10 cellular contexts compared by ENCODE assay signal in genomic region chr17:2852729-2853110, GRCh38. TPM values are rescaled to one million over a fixed set of nuclear protein-coding genes. Genes with fewer than 3 reads are reported as not detected.
DNase-seq lines count a peak whose midpoint lies in the region; ATAC-seq and TF ChIP-seq lines count a peak whose summit lies in the region.
"Had no signal": no experiment of that assay in that cellular context is flagged by ENCODE, and none has a peak within 500 bp of the region (broad histone marks: within the 10 kb centered on the region; RNA-seq: fewer than 3 reads in every experiment).

No MANE protein-coding gene starts in this region.

- no peak overlapping the region for H3K27ac ChIP-seq in ectodermal cell (ENCODE audit: insufficient read depth, low read depth, low read length, poor library complexity, severe bottlenecking)
- H3K27ac ChIP-seq: KMS-11 had no signal

- H3K27me3 ChIP-seq in ectodermal cell (ENCODE audit: control insufficient read depth, insufficient read depth, low read length, poor library complexity, severe bottlenecking), result peaks cover 60% of the 10 kb centered on the region

- 2 to 3% methylated on average over 36 of the region's 36 CpGs for WGBS in ectodermal cell, 2 experiments

- H3K27ac Mint-ChIP-seq in activated naive CD4-positive, alpha-beta T cell treated with anti-CD3 and anti-CD28 coated beads for 36 hours, result no peak overlapping the region
- H3K27ac Mint-ChIP-seq in mesothelial cell of epicardium (no peak overlapping the region), type B pancreatic cell (peak overlapping the region; percentile 61)
- H3K27ac Mint-ChIP-seq: T-helper 1 cell treated with Interleukin-12 subunit alpha and Interleukin-12 subunit beta and Interleukin-4 antibody, amounts not matched to agents 30 μg/mL and 1 μg/mL, for 36 hours had no signal

- CTCF ChIA-PET in activated naive CD4-positive, alpha-beta T cell treated with anti-CD3 and anti-CD28 coated beads for 36 hours (lab: Charles Lee), result interaction anchor here (1.9 to 2.0 kb wide), 4 partner anchors 26 to 160 kb away, joined by 4 to 7 read pairs (median 6); no protein-coding TSS in a partner anchor

- no peaks in the 10 kb centered on the region for H3K9me3 Mint-ChIP-seq in activated naive CD4-positive, alpha-beta T cell treated with anti-CD3 and anti-CD28 coated beads for 36 hours
- no peaks in the 10 kb centered on the region for H3K9me3 Mint-ChIP-seq in mesothelial cell of epicardium
- no peaks in the 10 kb centered on the region for H3K9me3 Mint-ChIP-seq in type B pancreatic cell
- H3K9me3 Mint-ChIP-seq: T-helper 1 cell treated with Interleukin-12 subunit alpha and Interleukin-12 subunit beta and Interleukin-4 antibody, amounts not matched to agents 30 μg/mL and 1 μg/mL, for 36 hours had no signal

- H3K4me1 ChIP-seq in ectodermal cell (ENCODE audit: control insufficient read depth, insufficient read depth, low read length), result peaks cover 17% of the 10 kb centered on the region

- no peaks in the 10 kb centered on the region for H3K9me3 ChIP-seq in ectodermal cell (ENCODE audit: control insufficient read depth, low read length)

- H3K4me1 Mint-ChIP-seq in activated naive CD4-positive, alpha-beta T cell treated with anti-CD3 and anti-CD28 coated beads for 36 hours (ENCODE audit: low read depth), result peaks cover 23% of the 10 kb centered on the region
- H3K4me1 Mint-ChIP-seq in mesothelial cell of epicardium, result peaks cover 14% of the 10 kb centered on the region
- peaks cover 11% of the 10 kb centered on the region for H3K4me1 Mint-ChIP-seq in type B pancreatic cell (ENCODE audit: unreplicated experiment)

- DNase-seq in activated naive CD4-positive, alpha-beta T cell treated with anti-CD3 and anti-CD28 coated beads for 36 hours, result no peak
- no peak for DNase-seq in activated naive CD4-positive, alpha-beta T cell (lab: John Stamatoyannopoulos, UW)
- DNase-seq in mesothelial cell of epicardium (ENCODE audit: low spot score in 2 of 2, unreplicated experiment in 2 of 2) (no peak), type B pancreatic cell (ENCODE audit: extremely low spot score, unreplicated experiment) (no peak), HCEC 1CT (no peak), NAMALWA (ENCODE audit: low spot score) (no peak)

- intact Hi-C loops in activated naive CD4-positive, alpha-beta T cell treated with anti-CD3 and anti-CD28 coated beads for 36 hours (cut with micrococcal nuclease), result no loop called here

- H3K27me3 Mint-ChIP-seq in activated naive CD4-positive, alpha-beta T cell treated with anti-CD3 and anti-CD28 coated beads for 36 hours (ENCODE audit: low read depth), result peaks cover 30% of the 10 kb centered on the region
- H3K27me3 Mint-ChIP-seq in mesothelial cell of epicardium (ENCODE audit: low read depth) (peaks cover 55% of the 10 kb centered on the region), type B pancreatic cell (peaks cover 52% of the 10 kb centered on the region)

- TF ChIP-seq CTCF in mesothelial cell of epicardium (IDR thresholded peaks at IDR 0.05; ENCODE audit: unreplicated experiment) (no peak), type B pancreatic cell (conservative IDR thresholded peaks at IDR 0.05) (no peak)

- no peaks in the 10 kb centered on the region for H3K36me3 Mint-ChIP-seq in activated naive CD4-positive, alpha-beta T cell treated with anti-CD3 and anti-CD28 coated beads for 36 hours (ENCODE audit: low read depth)
- H3K36me3 Mint-ChIP-seq in mesothelial cell of epicardium, result no peaks in the 10 kb centered on the region
- no peaks in the 10 kb centered on the region for H3K36me3 Mint-ChIP-seq in type B pancreatic cell

- H3K4me3 ChIP-seq in ectodermal cell (ENCODE audit: insufficient read depth, low read depth, low read length), result peak overlapping the region; percentile 33

- H3K4me3 Mint-ChIP-seq in activated naive CD4-positive, alpha-beta T cell treated with anti-CD3 and anti-CD28 coated beads for 36 hours, result peak overlapping the region; percentile 27
- H3K4me3 Mint-ChIP-seq in mesothelial cell of epicardium, result peak overlapping the region; percentile 42
- peak overlapping the region; percentile 76 for H3K4me3 Mint-ChIP-seq in type B pancreatic cell

- no peaks in the 10 kb centered on the region for H3K36me3 ChIP-seq in ectodermal cell (ENCODE audit: control insufficient read depth, insufficient read depth, low read length)

- no peak for ATAC-seq in GM21528 (IDR thresholded peaks at IDR 0.05; ENCODE audit: low FRiP score, unreplicated experiment)

RNA-seq across cellular contexts. Expression of gene RAP1GAP2, which starts 56.5 kb away (rescaled TPM):
- under 1 TPM; 0.81 to 0.86 TPM for total RNA-seq in activated naive CD4-positive, alpha-beta T cell treated with anti-CD3 and anti-CD28 coated beads for 36 hours
- polyA plus RNA-seq in ectodermal cell (2013, experiment 1 of 4), result 4.6 TPM
- 3.2 TPM for polyA plus RNA-seq in ectodermal cell (2013, experiment 2 of 4)
- polyA plus RNA-seq in ectodermal cell (2013, experiment 3 of 4), result 4.0 TPM
- polyA plus RNA-seq in ectodermal cell (2013, experiment 4 of 4), result 2.6 TPM
- 6.4 to 8.3 TPM (median 7.1 TPM) in 3 replicates for total RNA-seq in mesothelial cell of epicardium
- 49.7 and 74.2 TPM in 2 replicates for total RNA-seq in type B pancreatic cell (ENCODE audit: low replicate concordance)
